Comparison of ENCODE assay signal across 25 cellular contexts in the genomic region with DNA sequence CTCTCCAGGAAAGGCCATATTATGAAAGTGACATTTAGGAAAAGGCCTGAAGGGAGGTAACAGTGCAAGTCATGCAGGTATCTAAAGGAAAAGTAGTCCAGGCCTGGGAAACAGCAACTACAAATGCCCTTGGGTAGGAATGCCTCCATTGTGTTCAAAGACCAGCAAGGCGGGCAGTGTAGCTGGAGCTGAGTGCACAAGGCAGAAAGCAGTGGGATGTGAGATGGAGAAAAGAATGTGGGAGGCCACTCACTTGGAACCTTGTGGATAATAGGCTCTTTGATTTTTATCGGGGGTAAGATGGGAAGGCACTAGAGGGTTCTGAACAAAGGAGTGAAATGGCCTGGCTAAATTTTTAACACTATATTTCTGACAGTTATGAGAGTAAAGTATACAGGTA.
"Had no signal": no experiment of that assay in that cellular context is flagged by ENCODE, and none has a peak within 500 bp of the region (broad histone marks: within the 10 kb centered on the region; RNA-seq: fewer than 3 reads in every experiment).

No MANE protein-coding gene starts in this region.

- H3K27ac Mint-ChIP-seq: activated B cell treated with CpG ODN at 0.5 μM for 24 hours; activated CD4-positive, alpha-beta memory T cell treated with anti-CD3 and anti-CD28 coated beads, Interleukin-2, amount 10 ng/mL, durations not matched to agents 7 days and 5 days; activated naive CD4-positive, alpha-beta T cell treated with anti-CD3 and anti-CD28 coated beads, Interleukin-2, amount 10 ng/mL, durations not matched to agents 7 days and 5 days; activated naive CD8-positive, alpha-beta T cell treated with anti-CD3 and anti-CD28 coated beads for 36 hours; activated T-helper 17 cell treated with anti-CD3 and anti-CD28 coated beads, Interleukin-2, amount 50 U/mL, for 72 hours; T-helper 17 cell had no signal

- H3K9me3 ChIP-seq: adrenal gland, SJSA1 had no signal

- H3K4me1 Mint-ChIP-seq: activated B cell treated with CpG ODN at 0.5 μM for 24 hours; activated CD4-positive, alpha-beta memory T cell treated with anti-CD3 and anti-CD28 coated beads, Interleukin-2, amount 10 ng/mL, durations not matched to agents 7 days and 5 days; activated naive CD4-positive, alpha-beta T cell treated with anti-CD3 and anti-CD28 coated beads, Interleukin-2, amount 10 ng/mL, durations not matched to agents 7 days and 5 days; activated naive CD8-positive, alpha-beta T cell treated with anti-CD3 and anti-CD28 coated beads for 36 hours; activated T-helper 17 cell treated with anti-CD3 and anti-CD28 coated beads, Interleukin-2, amount 50 U/mL, for 72 hours; T-helper 17 cell had no signal

- H3K4me1 ChIP-seq: SJSA1 had no signal

- H3K36me3 Mint-ChIP-seq: activated naive CD4-positive, alpha-beta T cell treated with anti-CD3 and anti-CD28 coated beads, Interleukin-2, amount 10 ng/mL, durations not matched to agents 7 days and 5 days; activated naive CD8-positive, alpha-beta T cell treated with anti-CD3 and anti-CD28 coated beads for 36 hours had no signal

- H3K27me3 ChIP-seq: adrenal gland, SJSA1 had no signal

- FAIRE-seq: RCC 7860 had no signal

- DNase-seq: activated B cell treated with CpG ODN at 0.5 μM for 24 hours; activated CD4-positive, alpha-beta memory T cell treated with anti-CD3 and anti-CD28 coated beads, Interleukin-2, amount 10 ng/mL, durations not matched to agents 7 days and 5 days; activated CD4-positive, alpha-beta T cell treated with anti-CD3 and anti-CD28 coated beads for 1 hour; activated CD4-positive, alpha-beta T cell treated with anti-CD3 and anti-CD28 coated beads, Interleukin-2, amount 50 U/mL, for 1 hour; activated gamma-delta T cell treated with Interleukin-2 at 50 U/mL for 16 hours; activated naive CD4-positive, alpha-beta T cell treated with anti-CD3 and anti-CD28 coated beads, Interleukin-2, amount 10 ng/mL, durations not matched to agents 7 days and 5 days; activated naive CD8-positive, alpha-beta T cell treated with anti-CD3 and anti-CD28 coated beads for 36 hours; activated T-cell treated with anti-CD3 and anti-CD28 coated beads for 4 hours; activated T-cell treated with anti-CD3 and anti-CD28 coated beads, Interleukin-2, amount 50 U/mL, for 48 hours; adrenal gland; anterior cingulate cortex; caudate nucleus; Karpas-422; MM.1S; NCI-H1105; NCI-H1436 treated with DMSO at 0.1 percent for 48 hours; NCI-H187; NCI-H2081; NCI-H524; SHP77; T-helper 17 cell; T-helper 9 cell had no signal

- H3K36me3 ChIP-seq: adrenal gland, SJSA1 had no signal

- H3K27me3 Mint-ChIP-seq: activated B cell treated with CpG ODN at 0.5 μM for 24 hours; activated CD4-positive, alpha-beta memory T cell treated with anti-CD3 and anti-CD28 coated beads, Interleukin-2, amount 10 ng/mL, durations not matched to agents 7 days and 5 days; activated naive CD4-positive, alpha-beta T cell treated with anti-CD3 and anti-CD28 coated beads, Interleukin-2, amount 10 ng/mL, durations not matched to agents 7 days and 5 days; activated naive CD8-positive, alpha-beta T cell treated with anti-CD3 and anti-CD28 coated beads for 36 hours; activated T-helper 17 cell treated with anti-CD3 and anti-CD28 coated beads, Interleukin-2, amount 50 U/mL, for 72 hours; T-helper 17 cell had no signal

- H3K27ac ChIP-seq: adrenal gland, SJSA1 had no signal

- H3K9me3 Mint-ChIP-seq: activated B cell treated with CpG ODN at 0.5 μM for 24 hours; activated CD4-positive, alpha-beta memory T cell treated with anti-CD3 and anti-CD28 coated beads, Interleukin-2, amount 10 ng/mL, durations not matched to agents 7 days and 5 days; activated naive CD4-positive, alpha-beta T cell treated with anti-CD3 and anti-CD28 coated beads, Interleukin-2, amount 10 ng/mL, durations not matched to agents 7 days and 5 days had no signal

- ATAC-seq: activated T-helper 17 cell treated with anti-CD3 and anti-CD28 coated beads, Interleukin-2, amount 50 U/mL, for 72 hours; T-helper 17 cell had no signal

- H3K4me3 ChIP-seq: adrenal gland, SJSA1 had no signal

- H3K4me3 Mint-ChIP-seq: activated B cell treated with CpG ODN at 0.5 μM for 24 hours; activated CD4-positive, alpha-beta memory T cell treated with anti-CD3 and anti-CD28 coated beads, Interleukin-2, amount 10 ng/mL, durations not matched to agents 7 days and 5 days; activated naive CD4-positive, alpha-beta T cell treated with anti-CD3 and anti-CD28 coated beads, Interleukin-2, amount 10 ng/mL, durations not matched to agents 7 days and 5 days; activated naive CD8-positive, alpha-beta T cell treated with anti-CD3 and anti-CD28 coated beads for 36 hours; activated T-helper 17 cell treated with anti-CD3 and anti-CD28 coated beads, Interleukin-2, amount 50 U/mL, for 72 hours; T-helper 17 cell had no signal
